Comparison of ENCODE assay signal across 8 cellular contexts in the genomic region with DNA sequence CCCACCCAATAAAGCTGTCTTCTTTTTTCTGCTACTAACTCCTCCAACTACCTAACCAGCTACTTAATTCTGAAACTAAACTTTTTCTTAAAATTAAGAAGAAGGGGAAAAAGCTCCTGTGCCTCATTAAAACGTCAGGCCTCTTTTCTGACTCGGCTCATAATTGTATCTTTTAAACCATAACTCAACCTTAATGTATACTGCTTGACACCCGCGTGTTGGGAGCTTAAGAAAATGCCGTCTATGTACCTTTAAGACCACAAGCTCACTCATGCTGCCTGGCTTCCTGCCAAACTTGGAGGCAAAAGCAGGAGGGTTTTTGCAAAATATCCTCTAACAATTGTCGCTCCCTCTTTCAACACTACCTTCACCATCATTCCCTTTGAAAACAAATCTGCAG. TPM values are rescaled to one million over a fixed set of nuclear protein-coding genes. Genes with fewer than 3 reads are reported as not detected.
DNase-seq lines count a peak whose midpoint lies in the region; ATAC-seq, FAIRE-seq and TF ChIP-seq lines count a peak whose summit lies in the region.

No MANE protein-coding gene starts in this region.

- H3K9me3 ChIP-seq in A673 (ENCODE audit: low read depth, low read length, poor library complexity, severe bottlenecking): no peaks in the 10 kb centered on the region

- ATAC-seq in Right ventricle myocardium superior (ENCODE audit: poor library complexity): no peak

- CTCF ChIA-PET in A673 (lab: Charles Lee): interaction anchor here (0.5 to 0.6 kb wide), 2 partner anchors 392 to 923 kb away, joined by 3 to 4 read pairs; no protein-coding TSS in a partner anchor

- H3K4me3 ChIP-seq in A673 (ENCODE audit: low read depth, low read length, poor library complexity, severe bottlenecking): no peak overlapping the region

- FAIRE-seq in GM18507 (lab: Jason Lieb, UNC): peak; percentile 94

- TF ChIP-seq CTCF in A673 (conservative IDR thresholded peaks at IDR 0.05; ENCODE audit: low read depth, low read length): no peak

- intact Hi-C loops in A673 (cut with micrococcal nuclease; ENCODE audit: unreplicated experiment) (no loop called here), Right ventricle myocardium superior (cut with DNase I) (loop anchor here (5.0 to 10.0 kb wide), 2 partner anchors 42 to 210 kb away; no protein-coding TSS in a partner anchor)

- POLR2A ChIA-PET in A673 (lab: Charles Lee; ENCODE audit: low non-redundant PET): no interaction called here

- DNase-seq in A673 (ENCODE audit: low spot score): peak; percentile 87
- DNase-seq in GM18507 (ENCODE audit: extremely low spot score, insufficient read length, low read depth): no peak
- peak; percentile 75 to 91 for DNase-seq in NCI-H446 (lab: John Stamatoyannopoulos, UW)
- peak; percentile 42 for DNase-seq in activated T-cell treated with anti-CD3 and anti-CD28 coated beads for 4 hours
- peak; percentile 80 for DNase-seq in Right ventricle myocardium superior
- DNase-seq in stimulated activated CD4-positive, alpha-beta T cell treated with anti-CD3 and anti-CD28 coated beads, Interleukin-2, amount 100 ng/mL, for 24 hours: peak; percentile 52 to 59
- DNase-seq in AG08396 (ENCODE audit: low spot score): no peak
- no peak for DNase-seq in germinal center (ENCODE audit: low spot score)

- H3K36me3 ChIP-seq in A673 (ENCODE audit: insufficient read depth, low read length, poor library complexity, severe bottlenecking): no peaks in the 10 kb centered on the region

- no peaks in the 10 kb centered on the region for H3K27me3 ChIP-seq in A673 (replicated peaks; ENCODE audit: insufficient read depth, low read depth, low read length, poor library complexity)

- H3K4me1 ChIP-seq in A673 (ENCODE audit: insufficient read depth, low read length, poor library complexity, severe bottlenecking): peaks cover 17% of the 10 kb centered on the region

- H3K27ac ChIP-seq in A673 (ENCODE audit: low read depth, low read length, poor library complexity, severe bottlenecking): no peak overlapping the region

- BruUV-seq in A673 (replicated peaks; lab: Mats Ljungman, UMichigan): no TSS peak

RNA-seq across cellular contexts. Expression of gene EBF1, which starts 5.0 kb away (rescaled TPM):
- total RNA-seq in A673 (2021) (1.7 and 1.9 TPM in 2 replicates), Right ventricle myocardium superior (15.6 TPM)

Comparison
In these comparisons a context has a peak if more than half of its experiments do, and no peak if none do; other contexts are left out.
1. DNase-seq: peak in A673 (single experiment), NCI-H446 (2 of 2), activated T-cell treated with anti-CD3 and anti-CD28 coated beads for 4 hours (single experiment), Right ventricle myocardium superior (single experiment) and stimulated activated CD4-positive, alpha-beta T cell treated with anti-CD3 and anti-CD28 coated beads, Interleukin-2, amount 100 ng/mL, for 24 hours (2 of 2); none in GM18507 (single experiment), AG08396 (single experiment) and germinal center (single experiment).